In genomic region chr19:54369082-54369691, GRCh38 we compare ENCODE assay signal across 16 cellular contexts. TPM values are rescaled to one million over a fixed set of nuclear protein-coding genes. Genes with fewer than 3 reads are reported as not detected.
A peak's percentile ranks its signal among the peaks of the same experiment; 100 is the strongest.
DNase-seq lines count a peak whose midpoint lies in the region; ATAC-seq and TF ChIP-seq lines count a peak whose summit lies in the region.
"Had no signal": no experiment of that assay in that cellular context is flagged by ENCODE, and none has a peak within 500 bp of the region (broad histone marks: within the 10 kb centered on the region; RNA-seq: fewer than 3 reads in every experiment).

No MANE protein-coding gene starts in this region.

- H3K27me3 ChIP-seq in KMS-11 (ENCODE audit: insufficient read depth, low read depth) = no peaks in the 10 kb centered on the region; the same call in 1 of the 2 replicates
- H3K27me3 ChIP-seq: right atrium auricular region, testis had no signal

- H3K4me2 ChIP-seq in KMS-11 = peak overlapping the region; percentile 44

- CTCF ChIA-PET in activated CD4-positive, alpha-beta memory T cell treated with anti-CD3 and anti-CD28 coated beads, Interleukin-2, amount 10 ng/mL, durations not matched to agents 7 days and 5 days (lab: Charles Lee) = interaction anchor here (1.0 kb wide), 1 partner anchor 19 kb away, joined by 3 read pairs; no protein-coding TSS in a partner anchor

- no peaks in the 10 kb centered on the region for H3K36me3 ChIP-seq in KMS-11 (ENCODE audit: insufficient read depth)
- H3K36me3 ChIP-seq: right atrium auricular region had no signal

- H3K9ac ChIP-seq in KMS-11 = peak overlapping the region; percentile 29; the same call in 1 of the 2 replicates

- ATAC-seq in natural killer cell (no peak), GM21390 (IDR thresholded peaks at IDR 0.05; ENCODE audit: unreplicated experiment) (no peak)
- ATAC-seq in activated CD4-positive, CD25-positive, alpha-beta regulatory T cell treated with anti-CD3 and anti-CD28 coated beads, Interleukin-2, amount 50 U/mL, for 24 hours = no peak

- TF ChIP-seq CTCF in KMS-11 (conservative IDR thresholded peaks at IDR 0.05; ENCODE audit: low read depth, low read length) (no peak), natural killer cell (IDR thresholded peaks at IDR 0.05) (no peak), osteocyte (IDR thresholded peaks at IDR 0.05) (no peak)

- H3K4me3 ChIP-seq in KMS-11 (IDR thresholded peaks at IDR 0.05; ENCODE audit: insufficient read depth, low read depth, low read length) = no peak overlapping the region
- H3K4me3 ChIP-seq: right atrium auricular region, testis had no signal

- peak; percentile 71 for DNase-seq in SIG-M5 treated with dmso at 0.1 percent for 504 hours (lab: John Stamatoyannopoulos, UW; ENCODE audit: unreplicated experiment)
- no peak for DNase-seq in SIG-M5 (lab: John Stamatoyannopoulos, UW)
- no peak for DNase-seq in activated CD4-positive, alpha-beta memory T cell treated with anti-CD3 and anti-CD28 coated beads, Interleukin-2, amount 10 ng/mL, durations not matched to agents 7 days and 5 days
- no peak for DNase-seq in natural killer cell
- no peak for DNase-seq in osteocyte (ENCODE audit: extremely low spot score, unreplicated experiment)
- DNase-seq: 8988T; effector CD8-positive, alpha-beta T cell; foreskin melanocyte; islet precursor cell; NCI-H146; SW 1271; testis had no signal

- POLR2A ChIA-PET in activated CD4-positive, alpha-beta memory T cell treated with anti-CD3 and anti-CD28 coated beads, Interleukin-2, amount 10 ng/mL, durations not matched to agents 7 days and 5 days (lab: Charles Lee) = interaction anchor here (0.6 to 1.1 kb wide), 4 partner anchors 10 to 42 kb away, joined by 3 to 7 read pairs (median 3); no protein-coding TSS in a partner anchor

- H4K20me1 ChIP-seq in KMS-11 (ENCODE audit: insufficient read depth) = no peaks in the 10 kb centered on the region

- peaks cover 27% of the 10 kb centered on the region for H3K27me3 Mint-ChIP-seq in activated CD4-positive, alpha-beta memory T cell treated with anti-CD3 and anti-CD28 coated beads, Interleukin-2, amount 10 ng/mL, durations not matched to agents 7 days and 5 days
- no peaks in the 10 kb centered on the region for H3K27me3 Mint-ChIP-seq in natural killer cell (ENCODE audit: low read depth in 2 of 2)
- H3K27me3 Mint-ChIP-seq in osteocyte (ENCODE audit: unreplicated experiment) = no peaks in the 10 kb centered on the region

- H3K27ac Mint-ChIP-seq in activated CD4-positive, alpha-beta memory T cell treated with anti-CD3 and anti-CD28 coated beads, Interleukin-2, amount 10 ng/mL, durations not matched to agents 7 days and 5 days = peak overlapping the region; percentile 72
- peak overlapping the region; percentile 75 to 91 for H3K27ac Mint-ChIP-seq in natural killer cell
- no peak overlapping the region for H3K27ac Mint-ChIP-seq in osteocyte (ENCODE audit: unreplicated experiment)

- H3K79me2 ChIP-seq in KMS-11 (ENCODE audit: insufficient read depth, low read depth) = 0 out of 2 replicates have a peak, but pooled peaks cover 6% of the 10 kb centered on the region

- peaks cover 21% of the 10 kb centered on the region for H3K36me3 Mint-ChIP-seq in activated CD4-positive, alpha-beta memory T cell treated with anti-CD3 and anti-CD28 coated beads, Interleukin-2, amount 10 ng/mL, durations not matched to agents 7 days and 5 days (ENCODE audit: low read depth)
- H3K36me3 Mint-ChIP-seq in natural killer cell = no peaks in the 10 kb centered on the region
- no peaks in the 10 kb centered on the region for H3K36me3 Mint-ChIP-seq in osteocyte (ENCODE audit: unreplicated experiment)

- no peaks in the 10 kb centered on the region for H3K9me3 Mint-ChIP-seq in activated CD4-positive, alpha-beta memory T cell treated with anti-CD3 and anti-CD28 coated beads, Interleukin-2, amount 10 ng/mL, durations not matched to agents 7 days and 5 days
- H3K9me3 Mint-ChIP-seq in natural killer cell (no peaks in the 10 kb centered on the region), osteocyte (ENCODE audit: unreplicated experiment) (peaks cover 4% of the 10 kb centered on the region)

- H3K4me1 ChIP-seq in KMS-11 (ENCODE audit: low read depth, poor library complexity, severe bottlenecking) = peaks cover 31% of the 10 kb centered on the region
- H3K4me1 ChIP-seq: right atrium auricular region, testis had no signal

- peak overlapping the region; percentile 72 for H3K4me3 Mint-ChIP-seq in activated CD4-positive, alpha-beta memory T cell treated with anti-CD3 and anti-CD28 coated beads, Interleukin-2, amount 10 ng/mL, durations not matched to agents 7 days and 5 days
- H3K4me3 Mint-ChIP-seq in natural killer cell (peak overlapping the region; percentile 84), osteocyte (ENCODE audit: unreplicated experiment) (no peak overlapping the region)

- peak overlapping the region; percentile 37; the same call in 1 of the 2 replicates for H3K27ac ChIP-seq in KMS-11
- H3K27ac ChIP-seq: right atrium auricular region, testis had no signal

- no peak overlapping the region for H2AFZ ChIP-seq in KMS-11 (ENCODE audit: low read depth)

- intact Hi-C loops in natural killer cell (cut with micrococcal nuclease) = no loop called here

- H3K4me1 Mint-ChIP-seq in activated CD4-positive, alpha-beta memory T cell treated with anti-CD3 and anti-CD28 coated beads, Interleukin-2, amount 10 ng/mL, durations not matched to agents 7 days and 5 days = peaks cover 68% of the 10 kb centered on the region
- H3K4me1 Mint-ChIP-seq in natural killer cell (peaks cover 44 to 69% of the 10 kb centered on the region in 2 donors), osteocyte (ENCODE audit: unreplicated experiment) (no peaks in the 10 kb centered on the region)

RNA-seq across cellular contexts. Expression of gene LAIR1, which starts 4.5 kb away (rescaled TPM):
- total RNA-seq in activated CD4-positive, alpha-beta memory T cell treated with anti-CD3 and anti-CD28 coated beads, Interleukin-2, amount 10 ng/mL, durations not matched to agents 7 days and 5 days = 10 to 100 TPM; 56.6 to 59.0 TPM
- 100 to 1,000 TPM; 117 to 163 (median 156) TPM for total RNA-seq in natural killer cell
- not detected in 2 replicates for total RNA-seq in osteocyte

RNA-seq across cellular contexts. Expression of gene LILRA4, which starts 30.2 kb away (rescaled TPM):
- total RNA-seq in activated CD4-positive, alpha-beta memory T cell treated with anti-CD3 and anti-CD28 coated beads, Interleukin-2, amount 10 ng/mL, durations not matched to agents 7 days and 5 days = not detected
- total RNA-seq in natural killer cell = 1 to 10 TPM in 2 of 3 donors, not detected in 1; 2.0 to 2.4 TPM
- total RNA-seq in osteocyte = not detected in 2 replicates
- total RNA-seq: right atrium auricular region had no signal

RNA-seq across cellular contexts. Expression of gene TTYH1, which starts 46.1 kb away (rescaled TPM):
- under 1 TPM; 0.53 to 0.68 TPM for total RNA-seq in activated CD4-positive, alpha-beta memory T cell treated with anti-CD3 and anti-CD28 coated beads, Interleukin-2, amount 10 ng/mL, durations not matched to agents 7 days and 5 days
- total RNA-seq in natural killer cell (under 1 TPM; 0.59 to 0.84 (median 0.65) TPM), osteocyte (not detected in 2 replicates)

RNA-seq across cellular contexts. Expression of gene LILRA5, which starts 56.2 kb away (rescaled TPM):
- total RNA-seq in activated CD4-positive, alpha-beta memory T cell treated with anti-CD3 and anti-CD28 coated beads, Interleukin-2, amount 10 ng/mL, durations not matched to agents 7 days and 5 days = not detected
- 10 to 100 TPM in 2 of 3 donors, 1 to 10 TPM in 1; 3.4 to 22.3 (median 11.1) TPM for total RNA-seq in natural killer cell
- total RNA-seq in osteocyte = not detected in 2 replicates

Comparison
In these comparisons a context has a peak if more than half of its experiments do, and no peak if none do; other contexts are left out.
1. RNA of gene LAIR1, which starts 4.5 kb away (total RNA-seq): 117 to 163 TPM in natural killer cell and 56.6 to 59.0 TPM in activated CD4-positive, alpha-beta memory T cell treated with anti-CD3 and anti-CD28 coated beads, Interleukin-2, amount 10 ng/mL, durations not matched to agents 7 days and 5 days; not detected in osteocyte; every median in the first group is over 10 times any median in the second.